ENCODE assay signal across 12 cellular contexts in the genomic region with DNA sequence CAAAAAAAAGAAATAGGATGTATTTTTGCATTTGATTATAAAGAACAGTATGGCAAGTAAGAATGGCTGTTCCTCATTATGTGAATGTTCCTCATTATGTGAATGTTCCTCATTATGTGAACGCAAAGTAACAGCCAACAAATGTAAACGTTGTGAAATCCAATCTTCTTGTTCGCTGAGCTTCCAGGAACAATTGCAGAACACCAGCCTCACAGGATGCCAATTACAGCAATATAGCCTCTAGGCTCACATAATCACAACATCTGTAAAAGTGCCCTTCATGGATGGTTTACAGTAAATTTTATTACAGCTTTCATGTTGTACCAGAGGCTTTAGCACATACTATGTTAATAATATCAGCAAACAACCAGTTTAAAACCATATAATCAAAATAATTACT.
DNase-seq lines count a peak whose midpoint lies in the region; ATAC-seq and TF ChIP-seq lines count a peak whose summit lies in the region.
"Had no signal": no experiment of that assay in that cellular context is flagged by ENCODE, and none has a peak within 500 bp of the region (broad histone marks: within the 10 kb centered on the region; RNA-seq: fewer than 3 reads in every experiment).

No MANE protein-coding gene starts in this region.

- H3K9me3 Mint-ChIP-seq in MCF 10A (ENCODE audit: unreplicated experiment), result no peaks in the 10 kb centered on the region
- H3K9me3 Mint-ChIP-seq in activated T-cell treated with anti-CD3 and anti-CD28 coated beads, Interleukin-2, amount 50 U/mL, for 4 hours, result no peaks in the 10 kb centered on the region
- H3K9me3 Mint-ChIP-seq: activated naive CD4-positive, alpha-beta T cell treated with anti-CD3 and anti-CD28 coated beads, Interleukin-2, amount 10 ng/mL, durations not matched to agents 7 days and 5 days had no signal

- TF ChIP-seq CTCF in MCF 10A (IDR thresholded peaks at IDR 0.05; ENCODE audit: unreplicated experiment) (no peak), breast epithelium (IDR thresholded peaks at IDR 0.05) (no peak), vagina (IDR thresholded peaks at IDR 0.05) (no peak)

- DNase-seq in MCF 10A (ENCODE audit: unreplicated experiment) (peak; percentile 72), breast epithelium (ENCODE audit: low spot score in 2 of 2) (no peak), NCI-H345 (lab: John Stamatoyannopoulos, UW) (peak; percentile 81), adipocyte (ENCODE audit: low read depth) (peak; percentile 82), vagina (ENCODE audit: extremely low spot score in 2 of 2) (no peak), amygdala (lab: John Stamatoyannopoulos, UW) (no peak)
- no peak for DNase-seq in activated T-cell treated with anti-CD3 and anti-CD28 coated beads, Interleukin-2, amount 50 U/mL, for 4 hours
- DNase-seq: activated CD4-positive, alpha-beta T cell treated with anti-CD3 and anti-CD28 coated beads for 1 hour; activated naive CD4-positive, alpha-beta T cell treated with anti-CD3 and anti-CD28 coated beads, Interleukin-2, amount 10 ng/mL, durations not matched to agents 7 days and 5 days; midbrain; right lobe of liver had no signal

- no peak overlapping the region for H3K4me3 Mint-ChIP-seq in MCF 10A (ENCODE audit: unreplicated experiment)
- no peak overlapping the region for H3K4me3 Mint-ChIP-seq in activated T-cell treated with anti-CD3 and anti-CD28 coated beads, Interleukin-2, amount 50 U/mL, for 4 hours
- H3K4me3 Mint-ChIP-seq: activated naive CD4-positive, alpha-beta T cell treated with anti-CD3 and anti-CD28 coated beads, Interleukin-2, amount 10 ng/mL, durations not matched to agents 7 days and 5 days had no signal

- CTCF ChIA-PET in MCF 10A (lab: Yijun Ruan, JAX), result interaction anchor here (0.6 kb wide), 1 partner anchor 11 kb away, joined by 4 read pairs; no protein-coding TSS in a partner anchor

- H3K36me3 ChIP-seq in breast epithelium (no peaks in the 10 kb centered on the region), adipocyte (ENCODE audit: control insufficient read depth, insufficient read depth, low read length, severe bottlenecking) (no peaks in the 10 kb centered on the region), vagina (no peaks in the 10 kb centered on the region)
- H3K36me3 ChIP-seq: right lobe of liver had no signal

- POLR2A ChIA-PET in MCF 10A (lab: Yijun Ruan, JAX), result interaction anchor here (0.7 kb wide), 1 partner anchor 1049 kb away, joined by 3 read pairs; no protein-coding TSS in a partner anchor

- no peak overlapping the region for H3K4me3 ChIP-seq in breast epithelium
- no peak overlapping the region for H3K4me3 ChIP-seq in adipocyte (ENCODE audit: low read length)
- H3K4me3 ChIP-seq in vagina, result no peak overlapping the region
- H3K4me3 ChIP-seq: right lobe of liver had no signal

- intact Hi-C loops in MCF 10A (cut with micrococcal nuclease), result no loop called here
- intact Hi-C loops in breast epithelium (cut with DNase I; ENCODE audit: low total_unique reads), result no loop called here
- intact Hi-C loops in vagina (cut with DNase I), result no loop called here

- ATAC-seq in activated T-cell treated with anti-CD3 and anti-CD28 coated beads, Interleukin-2, amount 50 U/mL, for 4 hours, result no peak
- no peak for ATAC-seq in GM21390 (IDR thresholded peaks at IDR 0.05; ENCODE audit: unreplicated experiment)

- H3K27me3 Mint-ChIP-seq in MCF 10A (ENCODE audit: insufficient read depth, unreplicated experiment), result peaks cover 9% of the 10 kb centered on the region
- no peaks in the 10 kb centered on the region for H3K27me3 Mint-ChIP-seq in activated T-cell treated with anti-CD3 and anti-CD28 coated beads, Interleukin-2, amount 50 U/mL, for 4 hours (ENCODE audit: low read depth)
- H3K27me3 Mint-ChIP-seq: activated naive CD4-positive, alpha-beta T cell treated with anti-CD3 and anti-CD28 coated beads, Interleukin-2, amount 10 ng/mL, durations not matched to agents 7 days and 5 days had no signal

- no TSS peak for BruUV-seq in MCF 10A (replicated peaks; lab: Mats Ljungman, UMichigan)

- H3K27me3 ChIP-seq in breast epithelium (no peaks in the 10 kb centered on the region), adipocyte (replicated peaks; ENCODE audit: control insufficient read depth, insufficient read depth, low read length) (no peaks in the 10 kb centered on the region), vagina (no peaks in the 10 kb centered on the region)
- H3K27me3 ChIP-seq: right lobe of liver had no signal

- H3K27ac ChIP-seq in breast epithelium (no peak overlapping the region), vagina (no peak overlapping the region)
- H3K27ac ChIP-seq: right lobe of liver had no signal

- no peaks in the 10 kb centered on the region for H3K9me3 ChIP-seq in breast epithelium
- H3K9me3 ChIP-seq in adipocyte (ENCODE audit: control insufficient read depth, low read length), result no peaks in the 10 kb centered on the region
- no peaks in the 10 kb centered on the region for H3K9me3 ChIP-seq in vagina
- H3K9me3 ChIP-seq: right lobe of liver had no signal

- H3K36me3 Mint-ChIP-seq in MCF 10A (ENCODE audit: insufficient read depth, unreplicated experiment), result no peaks in the 10 kb centered on the region
- H3K36me3 Mint-ChIP-seq in activated T-cell treated with anti-CD3 and anti-CD28 coated beads, Interleukin-2, amount 50 U/mL, for 4 hours (ENCODE audit: insufficient read depth), result no peaks in the 10 kb centered on the region
- H3K36me3 Mint-ChIP-seq: activated naive CD4-positive, alpha-beta T cell treated with anti-CD3 and anti-CD28 coated beads, Interleukin-2, amount 10 ng/mL, durations not matched to agents 7 days and 5 days had no signal

- TF ChIP-seq POLR2A in breast epithelium (IDR thresholded peaks at IDR 0.05) (no peak), vagina (IDR thresholded peaks at IDR 0.05) (no peak)

- H3K27ac Mint-ChIP-seq in MCF 10A (ENCODE audit: low read depth, unreplicated experiment), result no peak overlapping the region
- H3K27ac Mint-ChIP-seq: activated naive CD4-positive, alpha-beta T cell treated with anti-CD3 and anti-CD28 coated beads, Interleukin-2, amount 10 ng/mL, durations not matched to agents 7 days and 5 days had no signal

- H3K4me1 ChIP-seq in breast epithelium (no peaks in the 10 kb centered on the region), adipocyte (ENCODE audit: control insufficient read depth, insufficient read depth, low read length) (no peaks in the 10 kb centered on the region), vagina (no peaks in the 10 kb centered on the region)
- H3K4me1 ChIP-seq: right lobe of liver had no signal

- H3K9ac ChIP-seq in adipocyte (ENCODE audit: low read length), result no peak overlapping the region

- no peaks in the 10 kb centered on the region for H3K4me1 Mint-ChIP-seq in MCF 10A (ENCODE audit: insufficient read depth, unreplicated experiment)
- no peaks in the 10 kb centered on the region for H3K4me1 Mint-ChIP-seq in activated T-cell treated with anti-CD3 and anti-CD28 coated beads, Interleukin-2, amount 50 U/mL, for 4 hours (ENCODE audit: low read depth)
- H3K4me1 Mint-ChIP-seq: activated naive CD4-positive, alpha-beta T cell treated with anti-CD3 and anti-CD28 coated beads, Interleukin-2, amount 10 ng/mL, durations not matched to agents 7 days and 5 days had no signal

Comparison
In these comparisons a context has a peak if more than half of its experiments do, and no peak if none do; other contexts are left out.
1. DNase-seq: peak in MCF 10A (single experiment), NCI-H345 (single experiment) and adipocyte (single experiment); none in breast epithelium (0 of 2), activated T-cell treated with anti-CD3 and anti-CD28 coated beads, Interleukin-2, amount 50 U/mL, for 4 hours (single experiment), vagina (0 of 2) and amygdala (0 of 56).